ENCODE assay signal across 23 cellular contexts in genomic region chr6:169575365-169575764, GRCh38.
"Had no signal": no experiment of that assay in that cellular context is flagged by ENCODE, and none has a peak within 500 bp of the region (broad histone marks: within the 10 kb centered on the region; RNA-seq: fewer than 3 reads in every experiment).

No MANE protein-coding gene starts in this region.

- H3K27me3 Mint-ChIP-seq: activated CD4-positive, alpha-beta T cell treated with anti-CD3 and anti-CD28 coated beads for 36 hours; T-helper 17 cell had no signal

- H3K4me1 Mint-ChIP-seq: activated CD4-positive, alpha-beta T cell treated with anti-CD3 and anti-CD28 coated beads for 36 hours had no signal

- H3K9me3 ChIP-seq: ascending aorta, body of pancreas, Peyer's patch had no signal

- H3K27ac ChIP-seq: ascending aorta, body of pancreas, Peyer's patch, WERI-Rb-1 had no signal

- H3K27me3 ChIP-seq: ascending aorta, body of pancreas, Peyer's patch had no signal

- H3K4me3 ChIP-seq: ascending aorta, body of pancreas, Peyer's patch had no signal

- ATAC-seq: activated CD4-positive, alpha-beta T cell treated with anti-CD3 and anti-CD28 coated beads for 36 hours; activated CD8-positive, alpha-beta T cell treated with anti-CD3 and anti-CD28 coated beads, Interleukin-2, amount 10 ng/mL, durations not matched to agents 7 days and 5 days; body of pancreas; T-helper 17 cell had no signal

- H3K4me3 Mint-ChIP-seq: activated CD4-positive, alpha-beta T cell treated with anti-CD3 and anti-CD28 coated beads for 36 hours; activated CD8-positive, alpha-beta T cell treated with anti-CD3 and anti-CD28 coated beads, Interleukin-2, amount 10 ng/mL, durations not matched to agents 7 days and 5 days; T-helper 17 cell had no signal

- DNase-seq: activated CD4-positive, alpha-beta T cell treated with anti-CD3 and anti-CD28 coated beads for 36 hours; activated CD8-positive, alpha-beta memory T cell treated with anti-CD3 and anti-CD28 coated beads, Interleukin-2, amount 50 U/mL, for 48 hours; activated CD8-positive, alpha-beta T cell treated with anti-CD3 and anti-CD28 coated beads, Interleukin-2, amount 10 ng/mL, durations not matched to agents 7 days and 5 days; activated naive CD4-positive, alpha-beta T cell treated with anti-CD3 and anti-CD28 coated beads, Interleukin-2, amount 50 U/mL, for 16 hours; activated T-cell treated with anti-CD3 and anti-CD28 coated beads, Interleukin-2, amount 50 U/mL, for 1 hour; amniotic stem cell; body of pancreas; central memory CD4-positive, alpha-beta T cell; KG1; NCI-H1048; NCI-H146; NCI-H187 treated with DMSO at 0.1 percent for 48 hours; NCI-H2081 treated with DMSO at 0.1 percent for 48 hours; NCI-H446; NCI-H526; NCI-H774; OCI-M1; Peyer's patch; SIG-M5; T-helper 17 cell; T-helper 9 cell; WERI-Rb-1 had no signal

- H3K36me3 ChIP-seq: ascending aorta, Peyer's patch, WERI-Rb-1 had no signal

- H3K4me1 ChIP-seq: ascending aorta, body of pancreas, Peyer's patch had no signal

- H3K27ac Mint-ChIP-seq: activated CD4-positive, alpha-beta T cell treated with anti-CD3 and anti-CD28 coated beads for 36 hours; activated CD8-positive, alpha-beta T cell treated with anti-CD3 and anti-CD28 coated beads, Interleukin-2, amount 10 ng/mL, durations not matched to agents 7 days and 5 days; T-helper 17 cell had no signal
